ENCODE assay signal across 6 cellular contexts in the genomic region with DNA sequence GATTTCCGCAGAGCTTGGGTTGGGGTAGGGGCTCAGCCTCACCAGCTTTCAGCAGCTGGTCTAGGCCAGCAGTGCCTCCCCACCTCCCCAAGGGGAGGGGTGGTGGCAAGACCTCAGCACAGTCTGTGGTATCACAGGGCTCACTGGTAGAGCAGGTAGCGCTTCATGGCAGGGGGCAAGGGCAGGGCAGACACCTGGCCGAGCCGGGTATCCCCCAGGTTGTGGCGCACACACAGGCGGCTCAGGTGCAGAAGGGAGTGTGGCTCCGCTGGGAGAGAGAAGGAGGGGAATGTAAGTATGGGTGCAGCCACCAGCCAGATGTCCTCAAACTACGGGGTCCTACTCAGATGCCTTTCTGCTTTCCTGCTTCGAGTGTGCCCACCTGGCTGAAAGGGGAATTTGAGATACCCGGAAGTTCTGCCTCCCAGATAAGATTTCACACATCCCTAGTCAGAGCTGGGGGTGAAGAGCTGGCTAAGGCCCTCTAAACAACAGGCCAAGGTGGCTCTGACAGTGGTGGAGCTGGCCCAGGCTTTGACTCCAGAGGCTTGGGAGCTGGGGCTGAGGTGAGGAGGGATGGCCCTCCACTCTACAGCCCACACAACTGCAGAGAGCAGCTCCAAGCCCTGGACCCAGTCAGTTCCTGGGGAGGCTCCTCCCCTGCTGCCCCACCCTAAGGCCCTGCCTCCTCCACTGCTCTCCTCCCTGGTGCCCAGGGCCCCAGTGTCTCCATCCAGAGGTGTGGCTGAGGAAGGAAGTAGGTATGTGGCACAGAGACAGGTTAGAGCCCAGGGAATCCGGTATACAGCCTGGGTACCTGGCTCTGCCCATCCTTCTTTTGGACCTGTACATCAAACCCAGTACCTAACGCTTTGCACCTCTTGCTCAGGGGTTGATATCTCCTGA. TPM values are rescaled to one million over a fixed set of nuclear protein-coding genes. Genes with fewer than 3 reads are reported as not detected.
DNase-seq lines count a peak whose midpoint lies in the region; ATAC-seq, FAIRE-seq and TF ChIP-seq lines count a peak whose summit lies in the region.

No MANE protein-coding gene starts in this region.

- FAIRE-seq in astrocyte (lab: Jason Lieb, UNC) = no peak

- H3K4me3 ChIP-seq in BLaER1 = peak overlapping the region; percentile 87
- peak overlapping the region; percentile 75 for H3K4me3 ChIP-seq in Karpas-422 (ENCODE audit: low read length)
- peak overlapping the region; percentile 70 for H3K4me3 ChIP-seq in astrocyte (ENCODE audit: insufficient read depth, low read depth, low read length)
- no peak overlapping the region for H3K4me3 ChIP-seq in ovary

- peaks cover 61% of the 10 kb centered on the region for H3K4me1 ChIP-seq in BLaER1
- peaks cover 62% of the 10 kb centered on the region for H3K4me1 ChIP-seq in Karpas-422 (ENCODE audit: low read length)
- peaks cover 37% of the 10 kb centered on the region for H3K4me1 ChIP-seq in astrocyte (ENCODE audit: insufficient read depth, low read length)
- H3K4me1 ChIP-seq in ovary (ENCODE audit: insufficient read depth) = no peaks in the 10 kb centered on the region

- no peaks in the 10 kb centered on the region for H3K27me3 ChIP-seq in BLaER1
- H3K27me3 ChIP-seq in Karpas-422 (ENCODE audit: low read length) = no peaks in the 10 kb centered on the region
- no peaks in the 10 kb centered on the region for H3K27me3 ChIP-seq in astrocyte (ENCODE audit: insufficient read depth, low read length)
- H3K27me3 ChIP-seq in ovary = no peaks in the 10 kb centered on the region

- POLR2A ChIA-PET in naive thymus-derived CD8-positive, alpha-beta T cell (lab: Charles Lee) = interaction anchor here (0.8 to 5.1 kb wide), 13 partner anchors 19 to 236 kb away, joined by 3 to 88 read pairs (median 27); a partner anchor contains a TSS

- DNase-seq in Karpas-422 = peak; percentile 78
- DNase-seq in astrocyte (ENCODE audit: low read depth) = no peak
- peak in 2 of 10 donors; percentile 6 to 61 for DNase-seq in naive thymus-derived CD8-positive, alpha-beta T cell
- no peak for DNase-seq in ovary
- DNase-seq in NCI-H1436 (lab: John Stamatoyannopoulos, UW) = no peak

- WGBS in ovary, 3 donors = 65 to 68% (median 67%) methylated on average over 11 to 12 of the region's 12 CpGs

- H3K9me3 Mint-ChIP-seq in astrocyte (ENCODE audit: unreplicated experiment) = no peaks in the 10 kb centered on the region
- no peaks in the 10 kb centered on the region for H3K9me3 Mint-ChIP-seq in naive thymus-derived CD8-positive, alpha-beta T cell

- intact Hi-C loops in ovary (cut with DNase I) = loop anchor here in 1 of 4 donors (5.0 kb wide), 1 partner anchor 56 kb away; a partner anchor contains a TSS

- no peak overlapping the region for H2AFZ ChIP-seq in Karpas-422 (ENCODE audit: low read length)
- H2AFZ ChIP-seq in astrocyte (ENCODE audit: low read depth, low read length) = no peak overlapping the region

- peak overlapping the region; percentile 69 for H3K27ac Mint-ChIP-seq in astrocyte (ENCODE audit: unreplicated experiment)
- peak overlapping the region; percentile 53 to 95 (median 90) for H3K27ac Mint-ChIP-seq in naive thymus-derived CD8-positive, alpha-beta T cell

- no peak for TF ChIP-seq POLR2A in ovary (IDR thresholded peaks at IDR 0.05)

- H3K9me3 ChIP-seq in BLaER1 = no peaks in the 10 kb centered on the region
- H3K9me3 ChIP-seq in Karpas-422 (ENCODE audit: low read length) = no peaks in the 10 kb centered on the region
- H3K9me3 ChIP-seq in astrocyte (ENCODE audit: insufficient read depth, low read depth, low read length) = no peaks in the 10 kb centered on the region
- no peaks in the 10 kb centered on the region for H3K9me3 ChIP-seq in ovary

- ATAC-seq in naive thymus-derived CD8-positive, alpha-beta T cell = no peak

- H3K36me3 ChIP-seq in BLaER1 (peaks cover 41% of the 10 kb centered on the region), Karpas-422 (ENCODE audit: insufficient read depth, low read length) (peaks cover 52% of the 10 kb centered on the region), astrocyte (ENCODE audit: insufficient read depth, low read length) (peaks cover 21% of the 10 kb centered on the region), ovary (no peaks in the 10 kb centered on the region)

- TF ChIP-seq EP300 in ovary (IDR thresholded peaks at IDR 0.05) = no peak

- peak overlapping the region; percentile 88 for H3K9ac ChIP-seq in BLaER1
- H3K9ac ChIP-seq in Karpas-422 (ENCODE audit: low read length) = peak overlapping the region; percentile 84
- peak overlapping the region; percentile 88 for H3K9ac ChIP-seq in astrocyte (ENCODE audit: low read length)

- peaks cover 23% of the 10 kb centered on the region for H3K4me1 Mint-ChIP-seq in astrocyte (ENCODE audit: low read depth, unreplicated experiment)
- peaks cover 37 to 65% (median 58%) of the 10 kb centered on the region in 4 donors for H3K4me1 Mint-ChIP-seq in naive thymus-derived CD8-positive, alpha-beta T cell

- H3K27me3 Mint-ChIP-seq in astrocyte (ENCODE audit: low read depth, unreplicated experiment) = no peaks in the 10 kb centered on the region
- no peaks in the 10 kb centered on the region for H3K27me3 Mint-ChIP-seq in naive thymus-derived CD8-positive, alpha-beta T cell

- peak overlapping the region; percentile 86 for H3K27ac ChIP-seq in BLaER1
- peak overlapping the region; percentile 57 for H3K27ac ChIP-seq in Karpas-422 (ENCODE audit: low read length)
- no peak overlapping the region for H3K27ac ChIP-seq in astrocyte (ENCODE audit: low read depth, low read length)
- H3K27ac ChIP-seq in ovary = no peak overlapping the region

- H3K36me3 Mint-ChIP-seq in astrocyte (ENCODE audit: low read depth, unreplicated experiment) = peaks cover 21% of the 10 kb centered on the region
- H3K36me3 Mint-ChIP-seq in naive thymus-derived CD8-positive, alpha-beta T cell = peaks cover 0 to 22% (median 0%) of the 10 kb centered on the region in 3 donors

- H3K4me2 ChIP-seq in BLaER1 (peak overlapping the region; percentile 100), Karpas-422 (ENCODE audit: low read depth, low read length, poor library complexity, severe bottlenecking) (peak overlapping the region; percentile 100), astrocyte (ENCODE audit: low read length) (peak overlapping the region; percentile 97)

- H4K20me1 ChIP-seq in BLaER1 = peaks cover 58% of the 10 kb centered on the region
- H4K20me1 ChIP-seq in Karpas-422 (ENCODE audit: insufficient read depth, low read depth, low read length) = peaks cover 38% of the 10 kb centered on the region
- peaks cover 49% of the 10 kb centered on the region for H4K20me1 ChIP-seq in astrocyte (ENCODE audit: insufficient read depth, low read length)

- H3K9me2 ChIP-seq in Karpas-422 (replicated peaks; ENCODE audit: insufficient read depth, low read length) = no peaks in the 10 kb centered on the region

- H3K4me3 Mint-ChIP-seq in astrocyte (ENCODE audit: unreplicated experiment) = peak overlapping the region; percentile 90
- peak overlapping the region; percentile 84 to 97 (median 90) for H3K4me3 Mint-ChIP-seq in naive thymus-derived CD8-positive, alpha-beta T cell

- TF ChIP-seq CTCF in astrocyte (IDR thresholded peaks at IDR 0.05; ENCODE audit: insufficient read depth, low read depth, low read length) (no peak), ovary (IDR thresholded peaks at IDR 0.05) (no peak)

- peaks cover 27% of the 10 kb centered on the region for H3K79me2 ChIP-seq in Karpas-422 (ENCODE audit: low read length)
- peaks cover 59% of the 10 kb centered on the region for H3K79me2 ChIP-seq in astrocyte (ENCODE audit: insufficient read depth, low read length)

RNA-seq across cellular contexts. Expression of a gene that starts 1.8 kb away (rescaled TPM):
- total RNA-seq in Karpas-422 (2014; rRNA removed; shearing (Covaris generic); ENCODE audit: low replicate concordance) = 5.9 and 7.4 TPM in 2 replicates
- 4.9 and 6.2 TPM in 2 replicates for total RNA-seq in astrocyte
- 10 to 100 TPM; 22.0 to 23.3 TPM for total RNA-seq in naive thymus-derived CD8-positive, alpha-beta T cell
- 10 to 100 TPM; 10.1 to 10.6 (median 10.2) TPM for polyA plus RNA-seq in naive thymus-derived CD8-positive, alpha-beta T cell
- 10 to 100 TPM in 3 of 7 donors, 1 to 10 TPM in 4; 5.8 to 14.7 (median 8.5) TPM for total RNA-seq in ovary
- 1 to 10 TPM in 1 of 2 donors, under 1 TPM in 1; 0.38 to 8.1 TPM for polyA plus RNA-seq in ovary

RNA-seq across cellular contexts. Expression of a gene that starts 4.0 kb away (rescaled TPM):
- 1,584 and 1,673 TPM in 2 replicates for total RNA-seq in Karpas-422 (2014; rRNA removed; shearing (Covaris generic); ENCODE audit: low replicate concordance)
- total RNA-seq in astrocyte (722 and 791 TPM in 2 replicates), ovary (100 to 1,000 TPM; 136 to 443 (median 295) TPM)
- 100 to 1,000 TPM; 159 to 163 TPM for total RNA-seq in naive thymus-derived CD8-positive, alpha-beta T cell
- polyA plus RNA-seq in naive thymus-derived CD8-positive, alpha-beta T cell = 100 to 1,000 TPM; 372 to 497 (median 479) TPM
- 100 to 1,000 TPM; 267 to 594 TPM for polyA plus RNA-seq in ovary

RNA-seq across cellular contexts. Expression of a gene that starts 19.4 kb away (rescaled TPM):
- total RNA-seq in Karpas-422 (2014; rRNA removed; shearing (Covaris generic); ENCODE audit: low replicate concordance) = 36.9 and 66.6 TPM in 2 replicates
- 144 and 146 TPM in 2 replicates for total RNA-seq in astrocyte
- total RNA-seq in naive thymus-derived CD8-positive, alpha-beta T cell = 10 to 100 TPM; 72.7 to 78.9 TPM
- polyA plus RNA-seq in naive thymus-derived CD8-positive, alpha-beta T cell = 10 to 100 TPM; 55.3 to 69.2 (median 56.7) TPM
- 10 to 100 TPM; 13.9 to 84.3 (median 63.0) TPM for total RNA-seq in ovary
- polyA plus RNA-seq in ovary = 10 to 100 TPM; 23.7 to 30.1 TPM

RNA-seq across cellular contexts. Expression of a gene that starts 20.2 kb away (rescaled TPM):
- total RNA-seq in Karpas-422 (2014; rRNA removed; shearing (Covaris generic); ENCODE audit: low replicate concordance) = 47.6 and 70.0 TPM in 2 replicates
- total RNA-seq in astrocyte (2.3 and 3.2 TPM in 2 replicates), ovary (1 to 10 TPM in 2 of 7 donors, under 1 TPM in 5; 0.18 to 1.6 (median 0.74) TPM)
- 1 to 10 TPM; 2.6 to 2.7 TPM for total RNA-seq in naive thymus-derived CD8-positive, alpha-beta T cell
- 1 to 10 TPM in 1 of 3 donors, under 1 TPM in 1, not detected in 1; 0.50 to 1.4 TPM for polyA plus RNA-seq in naive thymus-derived CD8-positive, alpha-beta T cell
- polyA plus RNA-seq in ovary = 1 to 10 TPM in 1 of 2 donors, under 1 TPM in 1; 0.68 to 1.6 TPM

RNA-seq across cellular contexts. Expression of a gene that starts 30.6 kb away (rescaled TPM):
- total RNA-seq in Karpas-422 (2014; rRNA removed; shearing (Covaris generic); ENCODE audit: low replicate concordance) = 14.9 and 27.0 TPM in 2 replicates
- 14.5 and 16.6 TPM in 2 replicates for total RNA-seq in astrocyte
- total RNA-seq in naive thymus-derived CD8-positive, alpha-beta T cell = 1 to 10 TPM; 3.8 to 5.6 TPM
- polyA plus RNA-seq in naive thymus-derived CD8-positive, alpha-beta T cell = not detected
- total RNA-seq in ovary = 10 to 100 TPM in 5 of 7 donors, 1 to 10 TPM in 1, under 1 TPM in 1; 0.34 to 15.0 (median 11.0) TPM
- 1 to 10 TPM; 1.8 to 7.8 TPM for polyA plus RNA-seq in ovary

Comparison
In these comparisons a context has a peak if more than half of its experiments do, and no peak if none do; other contexts are left out.
1. H3K27ac ChIP-seq: peak in BLaER1 (single experiment) and Karpas-422 (single experiment); none in astrocyte (single experiment) and ovary (0 of 2).
2. Peak in every context shown above with its lines, with median percentiles within 50 percentile points of each other: H3K4me2 ChIP-seq and H3K9ac ChIP-seq.